ENCODE assay signal across 9 cellular contexts in genomic region chr3:82261637-82262036, GRCh38.
"Had no signal": no experiment of that assay in that cellular context is flagged by ENCODE, and none has a peak within 500 bp of the region (broad histone marks: within the 10 kb centered on the region; RNA-seq: fewer than 3 reads in every experiment).

No MANE protein-coding gene starts in this region.

- H3K4me3 Mint-ChIP-seq: HFFc6 had no signal

- FAIRE-seq: K562 had no signal

- H3K9me3 ChIP-seq: HAP-1 had no signal

- H3K4me3 ChIP-seq: HAP-1, K562 had no signal

- H3K36me3 ChIP-seq: HAP-1 had no signal

- H3K27ac Mint-ChIP-seq: HFFc6 had no signal

- H3K4me1 ChIP-seq: HAP-1 had no signal

- H3K27ac ChIP-seq: HL-60 had no signal

- ATAC-seq: HCT116, K562 had no signal

- DNase-seq: GOT3, H7, HFFc6, IMR-90, KG1 had no signal
